In the genomic region with DNA sequence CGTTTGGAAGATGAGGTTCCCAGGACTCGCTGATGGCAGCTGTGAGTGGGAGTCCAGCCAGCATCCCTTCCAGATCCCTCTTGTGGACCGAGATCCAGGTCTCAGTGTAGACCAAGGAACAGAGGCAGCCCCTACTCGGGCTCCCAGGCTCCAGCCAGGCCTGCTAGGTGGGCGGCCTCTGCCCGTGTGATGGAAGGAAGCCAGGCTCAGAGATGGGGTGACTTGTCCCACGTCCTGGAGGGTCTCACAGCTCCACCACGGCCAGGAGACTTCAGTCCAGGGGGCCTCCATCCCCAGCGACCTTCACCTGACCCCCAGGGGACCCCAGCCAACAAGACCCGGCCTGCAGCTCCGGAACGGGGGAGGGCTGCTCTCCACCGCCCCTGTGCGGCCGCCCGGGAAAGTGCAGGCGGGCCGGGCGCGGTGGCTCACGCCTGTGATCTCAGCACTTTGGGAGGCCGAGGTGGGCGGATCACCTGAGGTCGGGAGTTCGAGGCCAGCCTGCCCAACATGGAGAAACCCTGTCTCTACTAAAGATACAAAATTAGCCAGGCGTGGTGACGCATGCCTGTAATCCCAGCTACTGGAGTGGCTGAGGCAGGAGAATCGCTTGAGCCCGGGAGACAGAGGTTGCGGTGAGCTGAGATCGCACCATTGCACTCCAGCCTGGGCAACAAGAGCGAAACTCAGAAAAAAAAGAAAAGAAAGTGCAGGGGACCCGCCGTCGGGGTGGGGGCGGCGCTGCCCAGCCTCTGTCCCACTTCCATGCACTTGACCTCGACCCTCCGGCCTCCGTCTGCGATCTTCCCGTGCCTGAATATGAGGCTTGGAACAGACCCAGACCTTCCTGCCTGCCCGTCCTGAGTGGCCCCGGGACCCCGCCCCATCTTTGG, we compare ENCODE assay signal across 8 cellular contexts. TPM values are rescaled to one million over a fixed set of nuclear protein-coding genes. Genes with fewer than 3 reads are reported as not detected.
DNase-seq lines count a peak whose midpoint lies in the region; ATAC-seq and TF ChIP-seq lines count a peak whose summit lies in the region.

No MANE protein-coding gene starts in this region.

- H3K4me1 ChIP-seq in body of pancreas (peaks cover 21% of the 10 kb centered on the region), lower lobe of right lung (no peaks in the 10 kb centered on the region), uterus (no peaks in the 10 kb centered on the region)

- H3K4me3 ChIP-seq in body of pancreas = no peak overlapping the region
- no peak overlapping the region for H3K4me3 ChIP-seq in lower lobe of right lung
- H3K4me3 ChIP-seq in uterus = no peak overlapping the region

- intact Hi-C loops in Right ventricle myocardium inferior (cut with DNase I) (no loop called here), cardiac septum (cut with DNase I) (no loop called here), body of pancreas (cut with DNase I) (no loop called here), lower lobe of right lung (cut with DNase I) (no loop called here), uterus (cut with DNase I; ENCODE audit: low total_unique reads) (no loop called here)

- H3K27me3 ChIP-seq in body of pancreas = peaks cover 5 to 32% of the 10 kb centered on the region in 2 donors
- H3K27me3 ChIP-seq in lower lobe of right lung (ENCODE audit: low read depth) = peaks cover 36% of the 10 kb centered on the region
- peaks cover 12 to 25% of the 10 kb centered on the region in 2 donors for H3K27me3 ChIP-seq in uterus

- no peak for ATAC-seq in Right ventricle myocardium inferior
- ATAC-seq in body of pancreas = peak; percentile 34
- ATAC-seq in lower lobe of right lung = peak; percentile 18 to 40
- ATAC-seq in HG03342 (IDR thresholded peaks at IDR 0.05; ENCODE audit: unreplicated experiment) = no peak
- no peak for ATAC-seq in GM21526 (IDR thresholded peaks at IDR 0.05; ENCODE audit: low FRiP score, unreplicated experiment)

- 12 to 30% methylated on average over 16 to 42 of the region's 45 CpGs for WGBS in body of pancreas, 2 donors

- TF ChIP-seq CTCF in body of pancreas (IDR thresholded peaks at IDR 0.05) (peak in 6 of 7 experiments; percentile 46 to 66 (median 54)), lower lobe of right lung (IDR thresholded peaks at IDR 0.05) (peak; percentile 70), uterus (IDR thresholded peaks at IDR 0.05) (peak in 3 of 4 experiments; percentile 40 to 47 (median 44))

- H3K36me3 ChIP-seq in body of pancreas (replicated peaks in 1 of 2; ENCODE audit: insufficient read depth in 1 of 2, low read depth in 2 of 2) = no peaks in the 10 kb centered on the region
- H3K36me3 ChIP-seq in lower lobe of right lung = no peaks in the 10 kb centered on the region
- no peaks in the 10 kb centered on the region for H3K36me3 ChIP-seq in uterus

- no peak overlapping the region for H3K27ac ChIP-seq in body of pancreas
- H3K27ac ChIP-seq in lower lobe of right lung = no peak overlapping the region
- no peak overlapping the region for H3K27ac ChIP-seq in uterus

- no peaks in the 10 kb centered on the region for H3K9me3 ChIP-seq in body of pancreas
- H3K9me3 ChIP-seq in lower lobe of right lung = no peaks in the 10 kb centered on the region
- no peaks in the 10 kb centered on the region for H3K9me3 ChIP-seq in uterus

- DNase-seq in Right ventricle myocardium inferior (ENCODE audit: missing footprints) = peak; percentile 69
- DNase-seq in cardiac septum (ENCODE audit: low spot score) = no peak
- DNase-seq in RPMI7951 (ENCODE audit: low read depth) = peak; percentile 64
- DNase-seq in body of pancreas = no peak
- peak; percentile 51 for DNase-seq in lower lobe of right lung
- no peak for DNase-seq in uterus

- no peak for TF ChIP-seq POLR2A in body of pancreas (IDR thresholded peaks at IDR 0.05)
- TF ChIP-seq POLR2A in uterus (IDR thresholded peaks at IDR 0.05) = no peak

RNA-seq across cellular contexts. Expression of a gene that starts 0.6 kb away (rescaled TPM):
- 0.19 TPM for total RNA-seq in Right ventricle myocardium inferior
- total RNA-seq in cardiac septum = 0.40 TPM
- 0.12 TPM in 1 of 2 replicates, not detected in the other for total RNA-seq in RPMI7951 (2014; rRNA removed; shearing (Covaris generic))
- total RNA-seq in body of pancreas = 1 to 10 TPM in 1 of 2 donors, not detected in 1; 3.6 TPM
- 0.92 TPM for total RNA-seq in lower lobe of right lung
- total RNA-seq in uterus = 1 to 10 TPM in 1 of 4 donors, under 1 TPM in 1, not detected in 2; 0.34 to 2.7 TPM

RNA-seq across cellular contexts. Expression of a gene that starts 11.6 kb away (rescaled TPM):
- total RNA-seq in Right ventricle myocardium inferior (10.3 TPM), cardiac septum (11.2 TPM), body of pancreas (10 to 100 TPM; 34.5 to 62.0 TPM), lower lobe of right lung (18.8 TPM), uterus (10 to 100 TPM; 12.6 to 37.5 (median 29.9) TPM)
- 26.2 and 48.8 TPM in 2 replicates for total RNA-seq in RPMI7951 (2014; rRNA removed; shearing (Covaris generic))

RNA-seq across cellular contexts. Expression of a gene that starts 34.9 kb away (rescaled TPM):
- total RNA-seq in Right ventricle myocardium inferior (10.7 TPM), cardiac septum (16.8 TPM), body of pancreas (100 to 1,000 TPM; 119 to 137 TPM), lower lobe of right lung (24.0 TPM), uterus (10 to 100 TPM in 2 of 4 donors, 1 to 10 TPM in 2; 2.9 to 43.6 (median 8.4) TPM)
- total RNA-seq in RPMI7951 (2014; rRNA removed; shearing (Covaris generic)) = 0.10 TPM in 1 of 2 replicates, not detected in the other

RNA-seq across cellular contexts. Expression of a gene that starts 35.9 kb away (rescaled TPM):
- total RNA-seq in Right ventricle myocardium inferior (109 TPM), cardiac septum (78.2 TPM), body of pancreas (100 to 1,000 TPM in 1 of 2 donors, 10 to 100 TPM in 1; 77.0 to 101 TPM), lower lobe of right lung (40.0 TPM), uterus (100 to 1,000 TPM in 2 of 4 donors, 10 to 100 TPM in 2; 44.4 to 459 (median 101) TPM)
- 56.4 and 61.8 TPM in 2 replicates for total RNA-seq in RPMI7951 (2014; rRNA removed; shearing (Covaris generic))

RNA-seq across cellular contexts. Expression of a gene that starts 48.2 kb away (rescaled TPM):
- total RNA-seq in Right ventricle myocardium inferior = not detected
- total RNA-seq in cardiac septum = 0.43 TPM
- total RNA-seq in RPMI7951 (2014; rRNA removed; shearing (Covaris generic)) = 1.3 and 3.6 TPM in 2 replicates
- 1 to 10 TPM in 1 of 2 donors, not detected in 1; 5.3 TPM for total RNA-seq in body of pancreas
- total RNA-seq in lower lobe of right lung = 3.6 TPM
- total RNA-seq in uterus = 1 to 10 TPM in 1 of 4 donors, under 1 TPM in 1, not detected in 2; 0.62 to 1.6 TPM

Comparison
In these comparisons a context has a peak if more than half of its experiments do, and no peak if none do; other contexts are left out.
1. DNase-seq: peak in Right ventricle myocardium inferior (single experiment), RPMI7951 (single experiment) and lower lobe of right lung (single experiment); none in cardiac septum (single experiment), body of pancreas (0 of 4) and uterus (0 of 2).
2. ATAC-seq: peak in body of pancreas (single experiment) and lower lobe of right lung (2 of 2); none in Right ventricle myocardium inferior (single experiment), HG03342 (single experiment) and GM21526 (single experiment).
3. Peak in every context shown above with its lines, with median percentiles within 50 percentile points of each other: CTCF ChIP-seq.